22 cellular contexts compared by ENCODE assay signal in the genomic region with DNA sequence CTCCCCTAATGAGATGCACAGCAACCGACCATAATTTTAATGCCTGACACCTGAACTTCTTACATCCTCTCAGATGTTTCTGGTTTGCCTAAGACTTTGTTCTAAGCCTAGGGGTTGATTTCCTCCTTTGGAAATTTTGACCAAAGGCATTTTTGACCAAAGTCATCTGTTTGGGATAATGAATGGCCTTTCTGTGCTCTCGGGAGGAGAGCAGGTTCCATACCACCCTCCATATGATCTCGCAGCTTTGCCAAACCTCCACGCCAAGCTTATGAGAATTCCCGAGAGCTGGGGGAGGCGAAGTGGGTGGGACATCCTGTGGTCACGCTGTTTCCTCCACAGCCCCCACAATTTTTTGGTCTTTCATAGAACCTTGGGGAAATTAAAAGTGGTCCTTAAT.
DNase-seq lines count a peak whose midpoint lies in the region; ATAC-seq, FAIRE-seq and TF ChIP-seq lines count a peak whose summit lies in the region.
"Had no signal": no experiment of that assay in that cellular context is flagged by ENCODE, and none has a peak within 500 bp of the region (broad histone marks: within the 10 kb centered on the region; RNA-seq: fewer than 3 reads in every experiment).

No MANE protein-coding gene starts in this region.

- H3K4me1 Mint-ChIP-seq in activated T-cell treated with anti-CD3 and anti-CD28 coated beads, Interleukin-2, amount 50 U/mL, for 24 hours (ENCODE audit: low read depth) = peaks cover 91% of the 10 kb centered on the region
- peaks cover 81% of the 10 kb centered on the region for H3K4me1 Mint-ChIP-seq in activated naive CD8-positive, alpha-beta T cell treated with anti-CD3 and anti-CD28 coated beads, Interleukin-2, amount 50 U/mL, for 24 hours
- H3K4me1 Mint-ChIP-seq in osteocyte (ENCODE audit: unreplicated experiment) = no peaks in the 10 kb centered on the region

- H3F3A ChIP-seq in OCI-LY1 (ENCODE audit: insufficient read depth, low read length) = no peaks in the 10 kb centered on the region

- FAIRE-seq in small intestine (lab: Jason Lieb, UNC) = no peak
- FAIRE-seq: A549, kidney had no signal

- no peak overlapping the region for H3K4me3 ChIP-seq in OCI-LY1 (ENCODE audit: low read depth, low read length, poor library complexity, severe bottlenecking)
- H3K4me3 ChIP-seq in small intestine (ENCODE audit: low read depth in 1 of 2, low read length in 2 of 2) = no peak overlapping the region
- H3K4me3 ChIP-seq: A549, thoracic aorta had no signal

- H4K20me1 ChIP-seq in OCI-LY1 (ENCODE audit: insufficient read depth, low read length) = no peaks in the 10 kb centered on the region

- no peaks in the 10 kb centered on the region for H3K27me3 Mint-ChIP-seq in activated T-cell treated with anti-CD3 and anti-CD28 coated beads, Interleukin-2, amount 50 U/mL, for 24 hours
- H3K27me3 Mint-ChIP-seq in activated naive CD8-positive, alpha-beta T cell treated with anti-CD3 and anti-CD28 coated beads, Interleukin-2, amount 50 U/mL, for 24 hours = no peaks in the 10 kb centered on the region
- peaks cover 60% of the 10 kb centered on the region for H3K27me3 Mint-ChIP-seq in osteocyte (ENCODE audit: unreplicated experiment)

- H3K4me2 ChIP-seq in OCI-LY1 (ENCODE audit: low read length) = peak overlapping the region; percentile 58; the same call in 1 of the 2 replicates
- H3K4me2 ChIP-seq: A549, SK-N-SH had no signal

- 58 to 78% (median 70%) methylated on average over 7 of the region's 7 CpGs for WGBS in small intestine, 3 donors

- H3K9me3 Mint-ChIP-seq in activated T-cell treated with anti-CD3 and anti-CD28 coated beads, Interleukin-2, amount 50 U/mL, for 24 hours = no peaks in the 10 kb centered on the region
- no peaks in the 10 kb centered on the region for H3K9me3 Mint-ChIP-seq in activated naive CD8-positive, alpha-beta T cell treated with anti-CD3 and anti-CD28 coated beads, Interleukin-2, amount 50 U/mL, for 24 hours
- H3K9me3 Mint-ChIP-seq in osteocyte (ENCODE audit: unreplicated experiment) = no peaks in the 10 kb centered on the region
- H3K9me3 Mint-ChIP-seq: HFFc6 had no signal

- peak overlapping the region; percentile 94 for H3K27ac Mint-ChIP-seq in activated T-cell treated with anti-CD3 and anti-CD28 coated beads, Interleukin-2, amount 50 U/mL, for 24 hours
- H3K27ac Mint-ChIP-seq in activated naive CD8-positive, alpha-beta T cell treated with anti-CD3 and anti-CD28 coated beads, Interleukin-2, amount 50 U/mL, for 24 hours = peak overlapping the region; percentile 88
- H3K27ac Mint-ChIP-seq in osteocyte (ENCODE audit: unreplicated experiment) = no peak overlapping the region
- H3K27ac Mint-ChIP-seq: HFFc6 had no signal

- H3K27me3 ChIP-seq in OCI-LY1 (ENCODE audit: insufficient read depth, low read length) (peaks cover 3% of the 10 kb centered on the region; the same call in 1 of the 2 replicates), small intestine (ENCODE audit: control insufficient read depth in 2 of 2, insufficient read depth in 2 of 2, low read length in 2 of 2) (peaks cover 0 to 5% of the 10 kb centered on the region in 2 donors)

- no peak for DNase-seq in activated T-cell treated with anti-CD3 and anti-CD28 coated beads, Interleukin-2, amount 50 U/mL, for 24 hours
- DNase-seq in activated T-cell treated with anti-CD3 and anti-CD28 coated beads for 4 hours (no peak), osteocyte (ENCODE audit: extremely low spot score, unreplicated experiment) (peak; percentile 32), small intestine (no peak), NCI-H187 (lab: John Stamatoyannopoulos, UW) (no peak)
- no peak for DNase-seq in activated naive CD8-positive, alpha-beta T cell treated with anti-CD3 and anti-CD28 coated beads, Interleukin-2, amount 50 U/mL, for 24 hours
- DNase-seq: anterior cingulate cortex, cerebellar nuclear complex, DMS79, HFFc6, kidney, mammary epithelial cell, NCI-H1417 treated with DMSO at 0.1 percent for 48 hours, NCI-H82, SK-N-SH, T1000 had no signal

- H3K4me1 ChIP-seq in OCI-LY1 (ENCODE audit: insufficient read depth, low read length, severe bottlenecking) (peaks cover 49% of the 10 kb centered on the region), small intestine (ENCODE audit: control insufficient read depth in 2 of 2, insufficient read depth in 1 of 2, low read depth in 1 of 2, low read length in 1 of 2) (peaks cover 4 to 9% of the 10 kb centered on the region in 2 donors)
- H3K4me1 ChIP-seq: A549 had no signal

- H3K27ac ChIP-seq in OCI-LY1 (ENCODE audit: low read depth, low read length, poor library complexity, severe bottlenecking) (peak overlapping the region; percentile 4), small intestine (ENCODE audit: low read depth in 1 of 2, low read length in 1 of 2) (peak overlapping the region in 1 of 2 donors; percentile 9)
- H3K27ac ChIP-seq: A549, C4-2B, thoracic aorta had no signal

- no peaks in the 10 kb centered on the region for H3K9me2 ChIP-seq in OCI-LY1 (ENCODE audit: low read depth, low read length)
- H3K9me2 ChIP-seq: SK-N-SH had no signal

- H3K36me3 ChIP-seq in OCI-LY1 (ENCODE audit: insufficient read depth, low read length) (no peaks in the 10 kb centered on the region), small intestine (ENCODE audit: control insufficient read depth in 2 of 2, insufficient read depth in 2 of 2, low read length in 2 of 2) (no peaks in the 10 kb centered on the region)
- H3K36me3 ChIP-seq: thoracic aorta had no signal

- peak overlapping the region; percentile 87 for H3K4me3 Mint-ChIP-seq in activated T-cell treated with anti-CD3 and anti-CD28 coated beads, Interleukin-2, amount 50 U/mL, for 24 hours
- H3K4me3 Mint-ChIP-seq in activated naive CD8-positive, alpha-beta T cell treated with anti-CD3 and anti-CD28 coated beads, Interleukin-2, amount 50 U/mL, for 24 hours = peak overlapping the region; percentile 88
- H3K4me3 Mint-ChIP-seq in osteocyte (ENCODE audit: unreplicated experiment) = no peak overlapping the region
- H3K4me3 Mint-ChIP-seq: HFFc6 had no signal

- peaks cover 6% of the 10 kb centered on the region for H3K36me3 Mint-ChIP-seq in activated T-cell treated with anti-CD3 and anti-CD28 coated beads, Interleukin-2, amount 50 U/mL, for 24 hours (ENCODE audit: low read depth)
- H3K36me3 Mint-ChIP-seq in activated naive CD8-positive, alpha-beta T cell treated with anti-CD3 and anti-CD28 coated beads, Interleukin-2, amount 50 U/mL, for 24 hours (ENCODE audit: low read depth) = peaks cover 7% of the 10 kb centered on the region
- H3K36me3 Mint-ChIP-seq in osteocyte (ENCODE audit: unreplicated experiment) = no peaks in the 10 kb centered on the region

- TF ChIP-seq CTCF in OCI-LY1 (IDR thresholded peaks at IDR 0.05; ENCODE audit: low read length) (no peak), osteocyte (IDR thresholded peaks at IDR 0.05) (no peak)

- H3K9me3 ChIP-seq in OCI-LY1 (ENCODE audit: low read length) = no peaks in the 10 kb centered on the region
- no peaks in the 10 kb centered on the region for H3K9me3 ChIP-seq in small intestine (ENCODE audit: control insufficient read depth, low read depth)
- H3K9me3 ChIP-seq: A549, SK-N-SH, thoracic aorta had no signal

- no peak for ATAC-seq in activated naive CD8-positive, alpha-beta T cell treated with anti-CD3 and anti-CD28 coated beads, Interleukin-2, amount 50 U/mL, for 24 hours
- ATAC-seq in HG03378 (IDR thresholded peaks at IDR 0.05; ENCODE audit: unreplicated experiment) = no peak
- ATAC-seq: A549, Panc1 had no signal

- H2AFZ ChIP-seq in OCI-LY1 (ENCODE audit: low read length) = no peak overlapping the region

- no peak overlapping the region for H3K9ac ChIP-seq in OCI-LY1 (ENCODE audit: low read length)
- H3K9ac ChIP-seq: SK-N-SH had no signal

- H3K79me2 ChIP-seq in OCI-LY1 (ENCODE audit: insufficient read depth, low read length) = no peaks in the 10 kb centered on the region
